21 cellular contexts compared by ENCODE assay signal in the genomic region with DNA sequence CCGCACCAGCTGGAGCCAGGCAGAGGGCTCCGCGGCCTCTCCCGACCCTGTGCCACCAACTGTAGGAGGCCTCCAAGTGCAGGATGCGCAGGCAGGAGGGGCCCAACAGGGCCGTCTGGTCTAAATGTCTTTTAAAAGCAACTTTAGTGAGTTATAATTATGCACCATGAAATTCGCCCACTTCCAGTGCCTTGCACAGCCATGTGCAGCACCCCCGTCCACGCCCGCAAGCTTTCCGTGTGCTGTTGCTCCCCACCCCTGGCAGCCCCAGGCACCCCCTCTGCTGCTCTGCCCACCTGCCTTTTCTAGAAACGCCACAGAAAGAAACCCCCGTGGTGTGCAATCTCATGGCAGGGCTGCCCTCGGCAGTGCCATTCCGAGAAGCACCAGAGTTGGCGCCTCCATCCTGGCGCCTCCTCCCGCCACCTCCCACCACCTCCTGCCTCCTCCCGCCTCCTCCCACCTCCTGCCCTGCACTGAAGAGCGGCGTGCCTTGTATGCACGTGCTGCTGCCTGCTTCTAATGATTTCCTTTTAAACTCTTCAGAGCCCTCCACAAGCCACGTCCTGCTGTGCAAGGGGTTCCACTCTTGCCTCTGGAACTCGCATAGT. TPM values are rescaled to one million over a fixed set of nuclear protein-coding genes. Genes with fewer than 3 reads are reported as not detected.
A peak's percentile ranks its signal among the peaks of the same experiment; 100 is the strongest.
DNase-seq lines count a peak whose midpoint lies in the region; ATAC-seq, FAIRE-seq and TF ChIP-seq lines count a peak whose summit lies in the region.
"Had no signal": no experiment of that assay in that cellular context is flagged by ENCODE, and none has a peak within 500 bp of the region (broad histone marks: within the 10 kb centered on the region; RNA-seq: fewer than 3 reads in every experiment).

No MANE protein-coding gene starts in this region.

- peaks cover 2% of the 10 kb centered on the region for H3K4me1 Mint-ChIP-seq in activated naive CD8-positive, alpha-beta T cell treated with anti-CD3 and anti-CD28 coated beads, Interleukin-2, amount 10 ng/mL, durations not matched to agents 7 days and 5 days
- peaks cover 4% of the 10 kb centered on the region for H3K4me1 Mint-ChIP-seq in activated naive CD8-positive, alpha-beta T cell treated with anti-CD3 and anti-CD28 coated beads for 36 hours
- H3K4me1 Mint-ChIP-seq: activated CD4-positive, alpha-beta memory T cell treated with anti-CD3 and anti-CD28 coated beads, Interleukin-2, amount 10 ng/mL, durations not matched to agents 7 days and 5 days had no signal

- H3K27me3 ChIP-seq in K562 (ENCODE audit: control insufficient read depth in 2 of 2, insufficient read depth in 2 of 2, low read length in 2 of 2), result peaks cover 25 to 61% of the 10 kb centered on the region in 2 experiments; a peak in 4 of 5 replicates
- no peaks in the 10 kb centered on the region for H3K27me3 ChIP-seq in testis

- peaks cover 0 to 38% of the 10 kb centered on the region in 2 experiments; a peak in 1 of 5 replicates for H3K4me1 ChIP-seq in K562 (replicated peaks in 1 of 2; ENCODE audit: control insufficient read depth in 2 of 2, insufficient read depth in 2 of 2, low read length in 2 of 2)
- no peaks in the 10 kb centered on the region for H3K4me1 ChIP-seq in testis
- H3K4me1 ChIP-seq: gastroesophageal sphincter, lower lobe of right lung had no signal

- H4K20me1 ChIP-seq in K562 (replicated peaks; ENCODE audit: control insufficient read depth, insufficient read depth, low read length), result no peaks in the 10 kb centered on the region; the same call in 1 of the 2 replicates

- no peak overlapping the region for H3K9ac ChIP-seq in K562 (ENCODE audit: insufficient read depth in 1 of 2, low read depth in 2 of 2, low read length in 2 of 2)

- FAIRE-seq in K562 (lab: Jason Lieb, UNC), result no peak

- CTCF ChIA-PET in K562 (lab: Yijun Ruan, JAX; ENCODE audit: low intra/inter-chr PET ratio), result no interaction called here

- H3K4me3 Mint-ChIP-seq in activated naive CD8-positive, alpha-beta T cell treated with anti-CD3 and anti-CD28 coated beads, Interleukin-2, amount 10 ng/mL, durations not matched to agents 7 days and 5 days, result no peak overlapping the region
- no peak overlapping the region for H3K4me3 Mint-ChIP-seq in activated naive CD8-positive, alpha-beta T cell treated with anti-CD3 and anti-CD28 coated beads for 36 hours
- H3K4me3 Mint-ChIP-seq: activated CD4-positive, alpha-beta memory T cell treated with anti-CD3 and anti-CD28 coated beads, Interleukin-2, amount 10 ng/mL, durations not matched to agents 7 days and 5 days; activated T-helper 1 cell treated with anti-CD3 and anti-CD28 coated beads, Interleukin-12 subunit alpha, Interleukin-12 subunit beta, Interleukin-2, Interleukin-4 antibody, amounts not matched to agents 30 ng/mL and 10 ng/mL and 1 ng/mL, durations not matched to agents 14 hours and 24 hours and 36 hours had no signal

- peaks cover 6% of the 10 kb centered on the region for H3K9me3 ChIP-seq in KOPT-K1 (ENCODE audit: insufficient read depth, low read length, poor library complexity, severe bottlenecking)
- H3K9me3 ChIP-seq in K562 (replicated peaks; ENCODE audit: control insufficient read depth, insufficient read depth, low read depth, low read length), result no peaks in the 10 kb centered on the region; the same call in 1 of the 2 replicates
- no peaks in the 10 kb centered on the region for H3K9me3 ChIP-seq in testis
- H3K9me3 ChIP-seq: gastroesophageal sphincter, lower lobe of right lung had no signal

- TF ChIP-seq RAD21 in K562 (CRISPR knock-in tag; conservative IDR thresholded peaks at IDR 0.05 in 1 of 2, IDR thresholded peaks at IDR 0.05 in 1 of 2), result no peak

- H3K9me3 Mint-ChIP-seq in activated naive CD8-positive, alpha-beta T cell treated with anti-CD3 and anti-CD28 coated beads, Interleukin-2, amount 10 ng/mL, durations not matched to agents 7 days and 5 days, result peaks cover 1% of the 10 kb centered on the region
- no peaks in the 10 kb centered on the region for H3K9me3 Mint-ChIP-seq in activated naive CD8-positive, alpha-beta T cell treated with anti-CD3 and anti-CD28 coated beads for 36 hours
- H3K9me3 Mint-ChIP-seq: activated T-helper 1 cell treated with anti-CD3 and anti-CD28 coated beads, Interleukin-12 subunit alpha, Interleukin-12 subunit beta, Interleukin-2, Interleukin-4 antibody, amounts not matched to agents 30 ng/mL and 10 ng/mL and 1 ng/mL, durations not matched to agents 14 hours and 24 hours and 36 hours had no signal

- no peak for TF ChIP-seq CTCF in K562 (IDR thresholded peaks at IDR 0.05 in 2 of 3, conservative IDR thresholded peaks at IDR 0.05 in 1 of 3; ENCODE audit: insufficient read depth in 2 of 3, low read depth in 1 of 3, low read length in 3 of 3)
- TF ChIP-seq CTCF in testis (IDR thresholded peaks at IDR 0.05), result no peak
- no peak for TF ChIP-seq CTCF in foreskin fibroblast (IDR thresholded peaks at IDR 0.05; ENCODE audit: low read depth, low read length)

- intact Hi-C loops in K562 (cut with micrococcal nuclease), result no loop called here
- intact Hi-C loops in testis (cut with DNase I; ENCODE audit: low total_unique reads), result no loop called here

- peaks cover 5% of the 10 kb centered on the region for H3K27me3 Mint-ChIP-seq in activated naive CD8-positive, alpha-beta T cell treated with anti-CD3 and anti-CD28 coated beads, Interleukin-2, amount 10 ng/mL, durations not matched to agents 7 days and 5 days
- H3K27me3 Mint-ChIP-seq in activated naive CD8-positive, alpha-beta T cell treated with anti-CD3 and anti-CD28 coated beads for 36 hours, result no peaks in the 10 kb centered on the region
- H3K27me3 Mint-ChIP-seq: activated CD4-positive, alpha-beta memory T cell treated with anti-CD3 and anti-CD28 coated beads, Interleukin-2, amount 10 ng/mL, durations not matched to agents 7 days and 5 days had no signal

- POLR2A ChIA-PET in activated naive CD8-positive, alpha-beta T cell treated with anti-CD3 and anti-CD28 coated beads, Interleukin-2, amount 10 ng/mL, durations not matched to agents 7 days and 5 days (lab: Charles Lee), result no interaction called here
- POLR2A ChIA-PET in K562 (lab: Yijun Ruan, JAX), result interaction anchor here (0.7 kb wide), 1 partner anchor 16 kb away, joined by 3 read pairs; a partner anchor contains a TSS

- no peak for DNase-seq in activated naive CD8-positive, alpha-beta T cell treated with anti-CD3 and anti-CD28 coated beads, Interleukin-2, amount 10 ng/mL, durations not matched to agents 7 days and 5 days
- DNase-seq in activated naive CD8-positive, alpha-beta T cell treated with anti-CD3 and anti-CD28 coated beads for 36 hours, result no peak
- DNase-seq in K562 (ENCODE audit: extremely low read depth in 1 of 4, low spot score in 3 of 4), result no peak
- peak; percentile 42 for DNase-seq in testis
- no peak for DNase-seq in foreskin fibroblast
- DNase-seq: activated CD4-positive, alpha-beta memory T cell treated with anti-CD3 and anti-CD28 coated beads, Interleukin-2, amount 10 ng/mL, durations not matched to agents 7 days and 5 days; dermis blood vessel endothelial cell; lower lobe of right lung; NCI-H1048; PC-9; stimulated activated CD4-positive, alpha-beta T cell treated with anti-CD3 and anti-CD28 coated beads, Interleukin-4, amount 100 ng/mL, for 24 hours; substantia nigra had no signal

- in situ Hi-C loops in K562 (cut with MboI), result no loop called here

- H3K4me3 ChIP-seq in K562 (no peak overlapping the region), testis (no peak overlapping the region), foreskin fibroblast (ENCODE audit: low read depth in 1 of 2, low read length in 2 of 2) (no peak overlapping the region)
- H3K4me3 ChIP-seq: gastroesophageal sphincter, lower lobe of right lung, PC-9 had no signal

- no TSS peak for BruUV-seq in K562 (replicated peaks; lab: Mats Ljungman, UMichigan)

- H3K36me3 Mint-ChIP-seq in activated naive CD8-positive, alpha-beta T cell treated with anti-CD3 and anti-CD28 coated beads, Interleukin-2, amount 10 ng/mL, durations not matched to agents 7 days and 5 days, result no peaks in the 10 kb centered on the region
- no peaks in the 10 kb centered on the region for H3K36me3 Mint-ChIP-seq in activated naive CD8-positive, alpha-beta T cell treated with anti-CD3 and anti-CD28 coated beads for 36 hours

- WGBS in K562 (ENCODE audit: insufficient coverage, low coverage, missing lambda C conversion rate), result 18% methylated on average over 22 of the region's 24 CpGs
- WGBS in testis, 2 donors, result 55 to 63% methylated on average over 22 to 24 of the region's 24 CpGs

- H3K36me3 ChIP-seq in KOPT-K1 (ENCODE audit: insufficient read depth, low read length) (no peaks in the 10 kb centered on the region), K562 (ENCODE audit: control insufficient read depth, insufficient read depth, low read length) (no peaks in the 10 kb centered on the region), testis (ENCODE audit: low read depth, missing control alignments) (no peaks in the 10 kb centered on the region)
- H3K36me3 ChIP-seq: gastroesophageal sphincter, lower lobe of right lung had no signal

- H3K4me2 ChIP-seq in K562 (ENCODE audit: insufficient read depth, low read length), result no peak overlapping the region
- H3K4me2 ChIP-seq: PC-9 had no signal

- no peaks in the 10 kb centered on the region for H3K79me2 ChIP-seq in K562 (ENCODE audit: control insufficient read depth, insufficient read depth, low read length)

- no peak for TF ChIP-seq EP300 in K562 (IDR thresholded peaks at IDR 0.05; ENCODE audit: low read length)

- TF ChIP-seq POLR2A in K562 (conservative IDR thresholded peaks at IDR 0.05), result no peak
- no peak for TF ChIP-seq POLR2A in testis (IDR thresholded peaks at IDR 0.05)

- H3K27ac Mint-ChIP-seq in activated naive CD8-positive, alpha-beta T cell treated with anti-CD3 and anti-CD28 coated beads, Interleukin-2, amount 10 ng/mL, durations not matched to agents 7 days and 5 days, result no peak overlapping the region
- no peak overlapping the region for H3K27ac Mint-ChIP-seq in activated naive CD8-positive, alpha-beta T cell treated with anti-CD3 and anti-CD28 coated beads for 36 hours
- H3K27ac Mint-ChIP-seq: activated CD4-positive, alpha-beta memory T cell treated with anti-CD3 and anti-CD28 coated beads, Interleukin-2, amount 10 ng/mL, durations not matched to agents 7 days and 5 days; activated T-helper 1 cell treated with anti-CD3 and anti-CD28 coated beads, Interleukin-12 subunit alpha, Interleukin-12 subunit beta, Interleukin-2, Interleukin-4 antibody, amounts not matched to agents 30 ng/mL and 10 ng/mL and 1 ng/mL, durations not matched to agents 14 hours and 24 hours and 36 hours had no signal

- H3K9me1 ChIP-seq in K562 (ENCODE audit: control insufficient read depth, insufficient read depth, low read length), result no peaks in the 10 kb centered on the region

- ATAC-seq in activated naive CD8-positive, alpha-beta T cell treated with anti-CD3 and anti-CD28 coated beads, Interleukin-2, amount 10 ng/mL, durations not matched to agents 7 days and 5 days (ENCODE audit: low read depth), result peak; percentile 28
- ATAC-seq in K562 (no peak), GM19463 (IDR thresholded peaks at IDR 0.05; ENCODE audit: unreplicated experiment) (no peak)
- ATAC-seq: gastroesophageal sphincter, lower lobe of right lung, SK-N-SH treated with all-trans-retinoic acid at 6 μM for 48 hours had no signal

- H3K27ac ChIP-seq in KOPT-K1 (ENCODE audit: low read depth, low read length, poor library complexity, severe bottlenecking) (peak overlapping the region; percentile 39), K562 (ENCODE audit: extremely low read depth, low read depth, low read length) (no peak overlapping the region), testis (no peak overlapping the region)
- H3K27ac ChIP-seq: epithelial cell of prostate, gastroesophageal sphincter, lower lobe of right lung, PC-9 had no signal

- H2AFZ ChIP-seq in K562 (ENCODE audit: low read depth, low read length), result no peak overlapping the region
- H2AFZ ChIP-seq: PC-9 had no signal

RNA-seq across cellular contexts. Expression of a gene that starts 7.5 kb away (rescaled TPM):
- not detected for total RNA-seq in activated naive CD8-positive, alpha-beta T cell treated with anti-CD3 and anti-CD28 coated beads, Interleukin-2, amount 10 ng/mL, durations not matched to agents 7 days and 5 days
- not detected for total RNA-seq in activated naive CD8-positive, alpha-beta T cell treated with anti-CD3 and anti-CD28 coated beads for 36 hours
- total RNA-seq in K562 (2011; cell fraction: chromatin; rRNA removed; ENCODE audit: low replicate concordance), result not detected in 2 replicates
- total RNA-seq in K562 (2011; cell fraction: nucleolus; rRNA removed), result not detected in 2 replicates
- total RNA-seq in K562 (2011; cell fraction: nucleoplasm; rRNA removed), result not detected in 2 replicates
- total RNA-seq in K562 (2014; rRNA removed) (not detected in 2 replicates), K562 (2014; rRNA removed; fragmentation: Illumina TruSeq; extraction: Trizol) (not detected in 2 replicates), K562 (2015; rRNA removed; fragmentation: Illumina TruSeq; extraction: Trizol) (not detected in 2 replicates), K562 (2021) (not detected in 2 replicates), testis (under 1 TPM in 1 of 2 donors, not detected in 1; 0.24 TPM)
- polyA plus RNA-seq in K562 (2011; rRNA removed) (not detected in 2 replicates), K562 (2014; fragmentation: Illumina TruSeq; extraction: Trizol) (not detected in 2 replicates), K562 (2014; fragmentation: Nextera tagmentation; extraction: Ambion mirVana) (not detected), K562 (2014; rRNA removed) (not detected in 2 replicates), testis (ENCODE audit: insufficient read depth, low read depth, low replicate concordance) (not detected)
- polyA plus RNA-seq in K562 (2011; cell fraction: cytosol; rRNA removed), result not detected in 2 replicates
- polyA plus RNA-seq in K562 (2011; cell fraction: nucleus; rRNA removed), result not detected in 2 replicates
- not detected in 2 replicates for polyA plus RNA-seq in K562 (2012)
- not detected in 2 replicates for polyA minus RNA-seq in K562 (2011; rRNA and poly(A)+ RNA removed)
- not detected in 2 replicates for polyA minus RNA-seq in K562 (2011; cell fraction: cytosol; rRNA and poly(A)+ RNA removed)
- polyA minus RNA-seq in K562 (2011; cell fraction: nucleus; rRNA and poly(A)+ RNA removed), result not detected in 2 replicates
- total RNA-seq: activated CD4-positive, alpha-beta memory T cell treated with anti-CD3 and anti-CD28 coated beads, Interleukin-2, amount 10 ng/mL, durations not matched to agents 7 days and 5 days; activated T-helper 1 cell treated with anti-CD3 and anti-CD28 coated beads, Interleukin-12 subunit alpha, Interleukin-12 subunit beta, Interleukin-2, Interleukin-4 antibody, amounts not matched to agents 30 ng/mL and 10 ng/mL and 1 ng/mL, durations not matched to agents 14 hours and 24 hours and 36 hours; dermis blood vessel endothelial cell; gastroesophageal sphincter; lower lobe of right lung; NCI-H460; PC-9; skeletal muscle tissue had no signal
- polyA plus RNA-seq: adipose tissue had no signal

RNA-seq across cellular contexts. Expression of a gene that starts 16.3 kb away (rescaled TPM):
- total RNA-seq in activated naive CD8-positive, alpha-beta T cell treated with anti-CD3 and anti-CD28 coated beads, Interleukin-2, amount 10 ng/mL, durations not matched to agents 7 days and 5 days, result not detected
- total RNA-seq in activated naive CD8-positive, alpha-beta T cell treated with anti-CD3 and anti-CD28 coated beads for 36 hours, result not detected
- 1.7 and 3.2 TPM in 2 replicates for total RNA-seq in K562 (2011; cell fraction: chromatin; rRNA removed; ENCODE audit: low replicate concordance)
- total RNA-seq in K562 (2011; cell fraction: nucleolus; rRNA removed), result 2.1 and 2.2 TPM in 2 replicates
- 1.5 and 1.6 TPM in 2 replicates for total RNA-seq in K562 (2011; cell fraction: nucleoplasm; rRNA removed)
- 0.59 and 1.3 TPM in 2 replicates for total RNA-seq in K562 (2014; rRNA removed)
- 0.26 and 0.47 TPM in 2 replicates for total RNA-seq in K562 (2014; rRNA removed; fragmentation: Illumina TruSeq; extraction: Trizol)
- 0.43 and 0.49 TPM in 2 replicates for total RNA-seq in K562 (2015; rRNA removed; fragmentation: Illumina TruSeq; extraction: Trizol)
- total RNA-seq in K562 (2021), result 1.3 and 1.6 TPM in 2 replicates
- polyA plus RNA-seq in K562 (2011; rRNA removed), result 0.26 and 0.65 TPM in 2 replicates
- polyA plus RNA-seq in K562 (2011; cell fraction: cytosol; rRNA removed), result 0.27 and 1.1 TPM in 2 replicates
- 1.4 and 5.0 TPM in 2 replicates for polyA plus RNA-seq in K562 (2011; cell fraction: nucleus; rRNA removed)
- polyA plus RNA-seq in K562 (2012), result 4.1 and 5.2 TPM in 2 replicates
- 0.74 and 1.1 TPM in 2 replicates for polyA plus RNA-seq in K562 (2014; fragmentation: Illumina TruSeq; extraction: Trizol)
- polyA plus RNA-seq in K562 (2014; fragmentation: Nextera tagmentation; extraction: Ambion mirVana), result under 1 TPM; 0.03 to 0.04 TPM
- 1.0 and 1.1 TPM in 2 replicates for polyA plus RNA-seq in K562 (2014; rRNA removed)
- polyA minus RNA-seq in K562 (2011; rRNA and poly(A)+ RNA removed), result 0.21 and 1.3 TPM in 2 replicates
- 0.27 and 0.95 TPM in 2 replicates for polyA minus RNA-seq in K562 (2011; cell fraction: cytosol; rRNA and poly(A)+ RNA removed)
- polyA minus RNA-seq in K562 (2011; cell fraction: nucleus; rRNA and poly(A)+ RNA removed), result 0.22 and 0.67 TPM in 2 replicates
- total RNA-seq in testis, result under 1 TPM; 0.16 to 0.68 TPM
- polyA plus RNA-seq in testis (ENCODE audit: insufficient read depth, low read depth, low replicate concordance), result 0.28 TPM
- total RNA-seq: activated CD4-positive, alpha-beta memory T cell treated with anti-CD3 and anti-CD28 coated beads, Interleukin-2, amount 10 ng/mL, durations not matched to agents 7 days and 5 days; activated T-helper 1 cell treated with anti-CD3 and anti-CD28 coated beads, Interleukin-12 subunit alpha, Interleukin-12 subunit beta, Interleukin-2, Interleukin-4 antibody, amounts not matched to agents 30 ng/mL and 10 ng/mL and 1 ng/mL, durations not matched to agents 14 hours and 24 hours and 36 hours; dermis blood vessel endothelial cell; gastroesophageal sphincter; lower lobe of right lung; NCI-H460; PC-9 had no signal
